ENCODE assay signal across 7 cellular contexts in genomic region chr15:101121511-101122090, GRCh38.
DNase-seq lines count a peak whose midpoint lies in the region; ATAC-seq and TF ChIP-seq lines count a peak whose summit lies in the region.

No MANE protein-coding gene starts in this region.

- no peaks in the 10 kb centered on the region for H3K9me3 ChIP-seq in lower lobe of right lung

- intact Hi-C loops in lower lobe of right lung (cut with DNase I) = no loop called here

- CTCF ChIA-PET in T-cell (lab: Charles Lee) = interaction anchor here (0.6 to 0.7 kb wide), 2 partner anchors 110 to 1915 kb away, joined by 3 to 7 read pairs; no protein-coding TSS in a partner anchor

- H3K4me1 Mint-ChIP-seq in T-cell = peaks cover 28 to 37% (median 29%) of the 10 kb centered on the region in 3 donors

- peak; percentile 38 for TF ChIP-seq CTCF in lower lobe of right lung (IDR thresholded peaks at IDR 0.05)

- peak overlapping the region; percentile 47 for H3K27ac ChIP-seq in cingulate gyrus (ENCODE audit: low read depth, low read length)
- H3K27ac ChIP-seq in lower lobe of right lung = peak overlapping the region; percentile 82

- H3K36me3 ChIP-seq in lower lobe of right lung = no peaks in the 10 kb centered on the region

- POLR2A ChIA-PET in T-cell (lab: Charles Lee) = no interaction called here

- DNase-seq in T-cell (peak in 21 of 34 experiments; percentile 6 to 52 (median 18)), lower lobe of right lung (peak; percentile 84), NCI-H1436 treated with DMSO at 0.1 percent for 48 hours (lab: John Stamatoyannopoulos, UW) (no peak)
- peak; percentile 33 to 34 for DNase-seq in stimulated activated CD4-positive, alpha-beta T cell treated with anti-CD3 and anti-CD28 coated beads, Interleukin-4, amount 100 ng/mL, for 4 hours

- no peaks in the 10 kb centered on the region for H3K27me3 Mint-ChIP-seq in T-cell

- peaks cover 51% of the 10 kb centered on the region for H3K4me1 ChIP-seq in lower lobe of right lung

- H3K4me3 ChIP-seq in lower lobe of right lung = peak overlapping the region; percentile 49

- no peaks in the 10 kb centered on the region for H3K27me3 ChIP-seq in lower lobe of right lung (ENCODE audit: low read depth)

- ATAC-seq in GM18909 (IDR thresholded peaks at IDR 0.05; ENCODE audit: poor library complexity, unreplicated experiment) = peak; percentile 73
- peak; percentile 70 for ATAC-seq in HG03135 (IDR thresholded peaks at IDR 0.05; ENCODE audit: unreplicated experiment)
- peak in 1 of 4 experiments; percentile 68 for ATAC-seq in T-cell (replicated peaks in 1 of 4)
- peak; percentile 83 to 90 for ATAC-seq in lower lobe of right lung

- H3K9me3 Mint-ChIP-seq in T-cell = no peaks in the 10 kb centered on the region

- peak overlapping the region in 2 of 3 donors; percentile 7 to 44 for H3K4me3 Mint-ChIP-seq in T-cell

- no peak overlapping the region for H3K27ac Mint-ChIP-seq in T-cell

- H3K36me3 Mint-ChIP-seq in T-cell = no peaks in the 10 kb centered on the region
